Comparison of ENCODE assay signal across 30 cellular contexts in the genomic region with DNA sequence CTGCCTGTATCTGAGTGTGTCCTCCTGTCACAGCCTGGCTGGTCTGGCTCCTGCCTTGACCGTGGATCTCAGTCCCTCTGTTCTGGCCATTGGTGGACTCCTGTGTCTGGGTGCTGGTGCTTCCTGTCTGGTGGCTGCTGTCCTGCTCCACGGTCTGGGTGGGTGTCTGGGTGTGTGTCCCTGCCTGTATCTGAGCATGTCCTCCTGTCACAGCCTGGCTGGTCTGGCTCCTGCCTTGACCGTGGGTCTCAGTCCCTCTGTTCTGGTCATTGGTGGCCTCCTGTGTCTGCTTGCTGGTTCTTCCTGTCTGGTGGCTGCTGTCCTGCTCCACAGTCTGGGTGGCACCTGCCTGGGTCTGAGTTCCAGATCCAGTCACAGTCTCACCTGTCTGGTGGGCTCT. TPM values are rescaled to one million over a fixed set of nuclear protein-coding genes. Genes with fewer than 3 reads are reported as not detected.
"Had no signal": no experiment of that assay in that cellular context is flagged by ENCODE, and none has a peak within 500 bp of the region (broad histone marks: within the 10 kb centered on the region; RNA-seq: fewer than 3 reads in every experiment).

No MANE protein-coding gene starts in this region.

- H3K4me3 ChIP-seq: breast epithelium, SK-N-MC had no signal

- H3K4me1 Mint-ChIP-seq: activated B cell treated with CpG ODN at 0.5 μM for 24 hours; activated CD4-positive, alpha-beta T cell treated with anti-CD3 and anti-CD28 coated beads, Interleukin-2, amount 10 ng/mL, durations not matched to agents 24 days and 14 days; activated T-helper 17 cell treated with anti-CD3 and anti-CD28 coated beads, Interleukin-2, amount 50 U/mL, for 72 hours; IgD-negative memory B cell; T-cell had no signal

- H3K27me3 ChIP-seq: breast epithelium had no signal

- ATAC-seq: activated T-helper 17 cell treated with anti-CD3 and anti-CD28 coated beads, Interleukin-2, amount 50 U/mL, for 72 hours; PC-3 had no signal

- H3K9me3 Mint-ChIP-seq: activated B cell treated with CpG ODN at 0.5 μM for 24 hours; activated CD4-positive, alpha-beta memory T cell treated with anti-CD3 and anti-CD28 coated beads for 36 hours; activated CD4-positive, alpha-beta T cell treated with anti-CD3 and anti-CD28 coated beads, Interleukin-2, amount 10 ng/mL, durations not matched to agents 24 days and 14 days; activated naive CD4-positive, alpha-beta T cell treated with anti-CD3 and anti-CD28 coated beads for 36 hours; activated T-helper 17 cell treated with anti-CD3 and anti-CD28 coated beads, Interleukin-2, amount 50 U/mL, for 72 hours; IgD-negative memory B cell; T-cell had no signal

- H3K9me3 ChIP-seq: breast epithelium had no signal

- H3K27ac ChIP-seq: SK-N-MC had no signal

- DNase-seq: activated B cell treated with CpG ODN at 0.5 μM for 24 hours; activated CD4-positive, alpha-beta memory T cell treated with anti-CD3 and anti-CD28 coated beads for 36 hours; activated CD4-positive, alpha-beta T cell treated with anti-CD3 and anti-CD28 coated beads for 1 hour; activated CD8-positive, alpha-beta memory T cell treated with anti-CD3 and anti-CD28 coated beads for 24 hours; activated gamma-delta T cell; activated naive CD4-positive, alpha-beta T cell treated with anti-CD3 and anti-CD28 coated beads for 36 hours; activated T-cell treated with anti-CD3 and anti-CD28 coated beads, Interleukin-2, amount 50 U/mL, for 48 hours; amygdala; central memory CD4-positive, alpha-beta T cell; KG1; NCI-H1048; NCI-H1930; NCI-H2171; NCI-H510A treated with DMSO at 0.1 percent for 48 hours; NCI-H69; PC-3; SHP77 treated with DMSO at 0.1 percent for 48 hours; T-cell; T-helper 2 cell; T1000 had no signal

- H3K4me3 Mint-ChIP-seq: activated B cell treated with CpG ODN at 0.5 μM for 24 hours; activated CD4-positive, alpha-beta memory T cell treated with anti-CD3 and anti-CD28 coated beads for 36 hours; activated CD4-positive, alpha-beta T cell treated with anti-CD3 and anti-CD28 coated beads, Interleukin-2, amount 10 ng/mL, durations not matched to agents 24 days and 14 days; activated naive CD4-positive, alpha-beta T cell treated with anti-CD3 and anti-CD28 coated beads for 36 hours; activated naive CD8-positive, alpha-beta T cell; activated T-helper 17 cell treated with anti-CD3 and anti-CD28 coated beads, Interleukin-2, amount 50 U/mL, for 72 hours; IgD-negative memory B cell; T-cell had no signal

- H3K4me1 ChIP-seq: breast epithelium had no signal

- H3K36me3 Mint-ChIP-seq: activated CD4-positive, alpha-beta memory T cell treated with anti-CD3 and anti-CD28 coated beads for 36 hours; activated naive CD8-positive, alpha-beta T cell; IgD-negative memory B cell; T-cell had no signal

- FAIRE-seq: RCC 7860, TTC549 had no signal

- H3K27ac Mint-ChIP-seq: activated B cell treated with CpG ODN at 0.5 μM for 24 hours; activated CD4-positive, alpha-beta memory T cell treated with anti-CD3 and anti-CD28 coated beads for 36 hours; activated CD4-positive, alpha-beta T cell treated with anti-CD3 and anti-CD28 coated beads, Interleukin-2, amount 10 ng/mL, durations not matched to agents 24 days and 14 days; activated naive CD4-positive, alpha-beta T cell treated with anti-CD3 and anti-CD28 coated beads for 36 hours; activated naive CD8-positive, alpha-beta T cell; activated T-helper 17 cell treated with anti-CD3 and anti-CD28 coated beads, Interleukin-2, amount 50 U/mL, for 72 hours; IgD-negative memory B cell; T-cell had no signal

- H3K36me3 ChIP-seq: breast epithelium had no signal

RNA-seq across cellular contexts. Expression of a gene that starts 4.0 kb away (rescaled TPM):
- total RNA-seq: activated B cell treated with CpG ODN at 0.5 μM for 24 hours; activated CD4-positive, alpha-beta memory T cell treated with anti-CD3 and anti-CD28 coated beads for 36 hours; activated CD4-positive, alpha-beta T cell treated with anti-CD3 and anti-CD28 coated beads, Interleukin-2, amount 10 ng/mL, durations not matched to agents 24 days and 14 days; activated naive CD4-positive, alpha-beta T cell treated with anti-CD3 and anti-CD28 coated beads for 36 hours; activated T-helper 17 cell treated with anti-CD3 and anti-CD28 coated beads, Interleukin-2, amount 50 U/mL, for 72 hours; LHCN-M2; M059J; PC-3; T-cell had no signal
- polyA plus RNA-seq: IgD-negative memory B cell had no signal

RNA-seq across cellular contexts. Expression of a gene that starts 50.2 kb away (rescaled TPM):
- total RNA-seq: activated B cell treated with CpG ODN at 0.5 μM for 24 hours; activated CD4-positive, alpha-beta memory T cell treated with anti-CD3 and anti-CD28 coated beads for 36 hours; activated CD4-positive, alpha-beta T cell treated with anti-CD3 and anti-CD28 coated beads, Interleukin-2, amount 10 ng/mL, durations not matched to agents 24 days and 14 days; activated naive CD4-positive, alpha-beta T cell treated with anti-CD3 and anti-CD28 coated beads for 36 hours; activated T-helper 17 cell treated with anti-CD3 and anti-CD28 coated beads, Interleukin-2, amount 50 U/mL, for 72 hours; breast epithelium; LHCN-M2; M059J; PC-3; T-cell had no signal
- polyA plus RNA-seq: IgD-negative memory B cell had no signal
